ENCODE assay signal across 15 cellular contexts in the genomic region with DNA sequence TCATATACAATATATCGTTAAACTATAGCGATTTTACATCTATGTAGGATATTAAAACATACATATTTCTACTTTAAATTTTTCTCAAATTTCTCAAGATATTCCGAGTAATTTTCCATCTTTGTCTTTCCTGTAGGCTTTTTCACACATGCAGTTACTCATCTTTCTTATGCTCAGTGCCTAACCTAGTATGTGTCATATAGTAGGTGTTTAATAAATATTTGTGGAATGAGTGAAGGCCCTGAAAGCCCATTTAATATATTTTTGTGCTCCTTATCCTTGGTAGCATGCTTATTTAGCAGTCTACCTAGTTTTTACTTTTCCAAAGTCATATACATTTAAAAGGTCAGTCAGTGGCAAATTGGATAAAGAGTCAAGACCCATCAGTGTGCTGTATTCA.
A peak's percentile ranks its signal among the peaks of the same experiment; 100 is the strongest.
DNase-seq lines count a peak whose midpoint lies in the region; ATAC-seq, FAIRE-seq and TF ChIP-seq lines count a peak whose summit lies in the region.
"Had no signal": no experiment of that assay in that cellular context is flagged by ENCODE, and none has a peak within 500 bp of the region (broad histone marks: within the 10 kb centered on the region; RNA-seq: fewer than 3 reads in every experiment).

No MANE protein-coding gene starts in this region.

- in situ Hi-C loops in KBM-7 (cut with MboI; ENCODE audit: low pct_unique_long_range_greater_than_20kb, low sequenced_read_pairs), result no loop called here

- no peak for FAIRE-seq in bronchial epithelial cell (lab: Jason Lieb, UNC)
- FAIRE-seq: H1 had no signal

- H3K36me3 ChIP-seq in bronchial epithelial cell (ENCODE audit: control insufficient read depth, insufficient read depth, low read length), result peaks cover 6% of the 10 kb centered on the region
- H3K36me3 ChIP-seq: BLaER1 had no signal

- no peaks in the 10 kb centered on the region for H3K27me3 ChIP-seq in bronchial epithelial cell (ENCODE audit: control insufficient read depth, insufficient read depth, low read length)
- H3K27me3 ChIP-seq: BLaER1 had no signal

- no peak for ATAC-seq in GM21825 (IDR thresholded peaks at IDR 0.05; ENCODE audit: unreplicated experiment)

- H3K4me3 ChIP-seq in bronchial epithelial cell (ENCODE audit: low read depth, low read length), result no peak overlapping the region
- H3K4me3 ChIP-seq: BLaER1 had no signal

- DNase-seq in ELR (ENCODE audit: low read depth) (peak; percentile 51), NCI-H226 (peak; percentile 12), bronchial epithelial cell (ENCODE audit: low read depth) (peak; percentile 54), kidney tubule cell (ENCODE audit: low spot score) (peak; percentile 38), KBM-7 (no peak), SHP77 (lab: John Stamatoyannopoulos, UW) (no peak)
- DNase-seq: 8988T; CD4-positive, alpha-beta memory T cell; DMS153; DMS79; GF-D8; H9 had no signal

- TF ChIP-seq CTCF in bronchial epithelial cell (IDR thresholded peaks at IDR 0.05; ENCODE audit: insufficient read depth, low read length, severe bottlenecking), result no peak

Comparison
In these comparisons a context has a peak if more than half of its experiments do, and no peak if none do; other contexts are left out.
1. DNase-seq: peak in ELR (single experiment), NCI-H226 (single experiment), bronchial epithelial cell (single experiment) and kidney tubule cell (single experiment); none in KBM-7 (single experiment) and SHP77 (0 of 2).